In the genomic region with DNA sequence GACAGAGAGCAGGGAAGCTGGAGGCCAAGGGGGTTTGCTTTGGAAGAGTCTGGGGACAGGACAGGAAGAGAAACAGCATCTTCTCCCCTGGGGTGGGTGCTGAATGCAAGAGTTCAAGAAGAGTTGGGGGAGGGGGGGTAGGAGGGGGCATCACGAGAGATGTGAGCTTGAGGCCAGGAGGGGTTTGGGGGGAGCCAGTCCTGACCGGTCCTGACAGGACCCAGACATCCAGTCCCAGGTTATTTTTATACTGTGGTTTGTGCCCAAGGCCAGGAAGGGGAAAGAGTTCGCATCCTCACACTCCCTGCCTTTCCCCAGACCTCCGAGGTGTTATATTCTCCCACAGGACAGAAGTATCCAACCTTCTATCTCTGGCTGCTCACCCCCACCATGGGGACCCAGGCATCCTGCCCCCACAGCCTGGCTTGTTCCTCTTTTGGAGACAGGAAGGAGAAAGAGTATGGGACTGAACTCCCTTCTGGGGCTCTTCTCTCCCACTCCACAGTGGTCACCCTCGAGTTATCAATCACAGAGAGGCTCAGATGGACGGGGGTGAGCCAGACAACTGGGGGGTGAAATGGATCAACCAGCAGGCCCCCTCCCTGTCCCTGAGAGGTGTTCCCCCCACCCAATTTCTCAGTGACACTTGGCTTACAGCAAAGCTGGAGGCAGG, we compare ENCODE assay signal across 1 cellular context.
TF ChIP-seq lines count a peak whose summit lies in the region.

No MANE protein-coding gene starts in this region.

TF ChIP-seq in GM12878, 131 proteins besides CTCF, POLR2A, EP300 and RAD21:
- TF ChIP-seq HDGF (IDR thresholded peaks at IDR 0.05) = 0 out of 2 replicates have a peak, but pooled peaks have one; percentile 6
- peak; percentile 29; the same call in 1 of the 2 replicates for TF ChIP-seq SPI1 (IDR thresholded peaks at IDR 0.05; ENCODE audit: borderline replicate concordance, insufficient read depth, low read depth, low read length)
- TF ChIP-seq POLR2AphosphoS5 (IDR thresholded peaks at IDR 0.05; ENCODE audit: low read length) = no peak
- TF ChIP-seq ESRRA (IDR thresholded peaks at IDR 0.05; ENCODE audit: low read length) = no peak
